In the genomic region with DNA sequence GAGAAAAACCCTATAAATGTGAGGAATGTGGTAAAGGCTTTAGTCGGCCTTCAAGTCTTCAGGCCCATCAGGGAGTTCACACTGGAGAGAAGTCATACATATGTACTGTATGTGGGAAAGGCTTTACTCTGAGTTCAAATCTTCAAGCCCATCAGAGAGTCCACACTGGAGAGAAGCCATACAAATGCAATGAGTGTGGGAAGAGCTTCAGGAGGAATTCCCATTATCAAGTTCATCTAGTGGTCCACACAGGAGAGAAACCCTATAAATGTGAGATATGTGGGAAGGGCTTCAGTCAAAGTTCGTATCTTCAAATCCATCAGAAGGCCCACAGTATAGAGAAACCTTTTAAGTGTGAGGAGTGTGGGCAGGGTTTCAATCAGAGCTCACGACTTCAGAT, we compare ENCODE assay signal across 1 cellular context.
TF ChIP-seq lines count a peak whose summit lies in the region.

No MANE protein-coding gene starts in this region.

TF ChIP-seq in K562, 482 proteins besides CTCF, POLR2A, EP300 and RAD21:
- TF ChIP-seq TRIM28 (IDR thresholded peaks at IDR 0.05): peak; percentile 31; the same call in 1 of the 2 replicates
- TF ChIP-seq CBX3 (IDR thresholded peaks at IDR 0.05; ENCODE audit: borderline replicate concordance in 1 of 2, low read length in 2 of 2): 0 out of 3 replicates have a peak, but pooled peaks of 1 of the 2 experiments have one; percentile 12
- TF ChIP-seq ZNF75A (CRISPR knock-in tag; IDR thresholded peaks at IDR 0.05): peak; percentile 97
- no peak for TF ChIP-seq MIER1 (IDR thresholded peaks at IDR 0.05; ENCODE audit: low read depth)
